Comparison of ENCODE assay signal across 11 cellular contexts in the genomic region with DNA sequence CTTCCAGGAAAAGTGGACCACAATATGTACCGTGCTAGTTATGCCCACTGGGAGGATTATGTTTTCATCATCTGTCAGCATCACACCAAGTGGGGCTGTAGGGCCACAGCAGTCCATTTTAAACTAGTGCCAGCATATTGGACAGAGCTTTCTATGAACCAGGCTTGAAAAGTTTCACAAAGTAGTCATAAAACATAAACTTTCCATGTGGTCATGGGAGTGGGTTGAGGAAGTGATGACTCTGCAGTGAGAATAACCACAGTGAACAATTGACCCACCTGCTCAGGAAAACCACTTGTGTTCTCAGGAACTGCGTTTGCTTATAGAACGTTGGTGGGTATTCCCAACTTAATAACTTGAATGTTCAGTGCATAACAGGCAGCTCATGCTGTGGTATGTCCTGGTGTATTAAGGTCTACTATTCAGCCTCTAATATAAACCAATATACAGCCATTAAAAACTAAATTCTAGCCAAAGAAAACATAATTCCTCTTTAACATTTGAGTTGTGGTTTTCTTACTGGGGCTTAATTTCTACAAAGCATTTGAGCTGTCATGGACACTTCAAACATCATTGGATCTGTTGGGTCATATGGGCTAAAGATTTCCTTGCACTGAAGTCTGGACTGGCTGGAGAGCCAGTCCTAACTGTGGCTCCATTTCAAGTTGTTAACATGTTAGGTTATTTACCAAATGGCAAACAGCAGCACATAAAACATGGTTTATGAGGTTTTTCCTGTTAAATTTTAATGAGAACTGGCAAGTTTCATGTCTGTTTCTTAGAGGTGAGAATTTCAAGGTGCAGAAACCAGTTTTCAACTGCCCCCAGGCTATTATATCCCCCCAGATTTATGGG.
DNase-seq lines count a peak whose midpoint lies in the region; ATAC-seq, FAIRE-seq and TF ChIP-seq lines count a peak whose summit lies in the region.
"Had no signal": no experiment of that assay in that cellular context is flagged by ENCODE, and none has a peak within 500 bp of the region (broad histone marks: within the 10 kb centered on the region; RNA-seq: fewer than 3 reads in every experiment).

No MANE protein-coding gene starts in this region.

- H3K27me3 Mint-ChIP-seq in CD8-positive, alpha-beta T cell (ENCODE audit: low read depth) = no peaks in the 10 kb centered on the region
- H3K27me3 Mint-ChIP-seq: memory B cell had no signal

- H3K4me1 ChIP-seq in CD8-positive, alpha-beta T cell (ENCODE audit: insufficient read depth, low read length) = no peaks in the 10 kb centered on the region

- no peaks in the 10 kb centered on the region for H3K36me3 Mint-ChIP-seq in CD8-positive, alpha-beta T cell
- H3K36me3 Mint-ChIP-seq: memory B cell had no signal

- H3K27ac ChIP-seq in CD8-positive, alpha-beta T cell (ENCODE audit: low read depth, low read length) = no peak overlapping the region
- H3K27ac ChIP-seq: cardiac muscle cell had no signal

- no peak for TF ChIP-seq POLR2A in GM12891 (IDR thresholded peaks at IDR 0.05; ENCODE audit: low read depth, low read length)

- ATAC-seq in GM19468 (IDR thresholded peaks at IDR 0.05; ENCODE audit: extremely low read depth, unreplicated experiment) (peak; percentile 61), HG03175 (IDR thresholded peaks at IDR 0.05; ENCODE audit: unreplicated experiment) (peak; percentile 86)
- no peak for ATAC-seq in CD8-positive, alpha-beta T cell
- ATAC-seq: Right ventricle myocardium inferior had no signal

- TF ChIP-seq CTCF in CD8-positive, alpha-beta T cell (IDR thresholded peaks at IDR 0.05) = no peak

- intact Hi-C loops in CD8-positive, alpha-beta T cell (cut with DNase I, micrococcal nuclease) = no loop called here

- H3K27me3 ChIP-seq in CD8-positive, alpha-beta T cell (ENCODE audit: insufficient read depth, low read length) = no peaks in the 10 kb centered on the region
- H3K27me3 ChIP-seq: cardiac muscle cell had no signal

- DNase-seq in GM12891 (ENCODE audit: insufficient read length, low spot score) (no peak), astrocyte of the hippocampus (ENCODE audit: low read depth, low spot score) (peak; percentile 67), cortex of kidney (lab: John Stamatoyannopoulos, UW) (no peak), globus pallidus (ENCODE audit: low spot score) (no peak)
- no peak for DNase-seq in CD8-positive, alpha-beta T cell
- no peak for DNase-seq in activated CD4-positive, CD25-positive, alpha-beta regulatory T cell treated with anti-CD3 and anti-CD28 coated beads, Interleukin-2, amount 50 U/mL, for 72 hours

- no peaks in the 10 kb centered on the region for H3K4me1 Mint-ChIP-seq in CD8-positive, alpha-beta T cell (ENCODE audit: low read depth)
- H3K4me1 Mint-ChIP-seq: memory B cell had no signal

- POLR2A ChIA-PET in CD8-positive, alpha-beta T cell (lab: Charles Lee) = no interaction called here

- no peaks in the 10 kb centered on the region for H3K36me3 ChIP-seq in CD8-positive, alpha-beta T cell (ENCODE audit: insufficient read depth, low read length)
- H3K36me3 ChIP-seq: cardiac muscle cell had no signal

- H3K9me3 Mint-ChIP-seq in CD8-positive, alpha-beta T cell = no peaks in the 10 kb centered on the region
- H3K9me3 Mint-ChIP-seq: memory B cell had no signal

- CTCF ChIA-PET in CD8-positive, alpha-beta T cell (lab: Charles Lee) = no interaction called here

- no peaks in the 10 kb centered on the region for H3K9me3 ChIP-seq in CD8-positive, alpha-beta T cell (ENCODE audit: low read length)

- no peak for FAIRE-seq in GM12891 (lab: Jason Lieb, UNC)

- H3K4me3 ChIP-seq in CD8-positive, alpha-beta T cell (ENCODE audit: low read depth, low read length) = no peak overlapping the region
- H3K4me3 ChIP-seq: cardiac muscle cell had no signal

- H3K4me3 Mint-ChIP-seq in CD8-positive, alpha-beta T cell = no peak overlapping the region
- H3K4me3 Mint-ChIP-seq: memory B cell had no signal

- no peak overlapping the region for H3K27ac Mint-ChIP-seq in CD8-positive, alpha-beta T cell
- H3K27ac Mint-ChIP-seq: memory B cell had no signal

TF ChIP-seq in GM12891, 5 proteins besides CTCF, POLR2A, EP300 and RAD21:
- TF ChIP-seq SPI1 (IDR thresholded peaks at IDR 0.05; ENCODE audit: low read depth, low read length) (peak; percentile 59), PAX5 (IDR thresholded peaks at IDR 0.05; ENCODE audit: insufficient read depth, low read length, severe bottlenecking) (no peak), TAF1 (IDR thresholded peaks at IDR 0.05; ENCODE audit: low read depth, low read length) (no peak), POU2F2 (IDR thresholded peaks at IDR 0.05; ENCODE audit: low read depth, low read length) (no peak)
